11 cellular contexts compared by ENCODE assay signal in genomic region chr11:2138436-2139117, GRCh38. TPM values are rescaled to one million over a fixed set of nuclear protein-coding genes. Genes with fewer than 3 reads are reported as not detected.
A peak's percentile ranks its signal among the peaks of the same experiment; 100 is the strongest.
DNase-seq lines count a peak whose midpoint lies in the region; ATAC-seq, FAIRE-seq and TF ChIP-seq lines count a peak whose summit lies in the region.
"Had no signal": no experiment of that assay in that cellular context is flagged by ENCODE, and none has a peak within 500 bp of the region (broad histone marks: within the 10 kb centered on the region; RNA-seq: fewer than 3 reads in every experiment).

No MANE protein-coding gene starts in this region.

- dilution Hi-C loops in endothelial cell of umbilical vein (cut with MboI; ENCODE audit: extremely low pct_ligation_motif_present, low sequenced_read_pairs) = no loop called here

- H3K79me2 ChIP-seq in endothelial cell of umbilical vein (ENCODE audit: control insufficient read depth, insufficient read depth, low read length) = no peaks in the 10 kb centered on the region
- no peaks in the 10 kb centered on the region for H3K79me2 ChIP-seq in Karpas-422 (ENCODE audit: low read length)

- ATAC-seq in CD8-positive, alpha-beta T cell = peak; percentile 24
- ATAC-seq in GM18498 (IDR thresholded peaks at IDR 0.05; ENCODE audit: unreplicated experiment) (no peak), GM19463 (IDR thresholded peaks at IDR 0.05; ENCODE audit: unreplicated experiment) (no peak)

- no peak overlapping the region for H3K27ac ChIP-seq in CD8-positive, alpha-beta T cell (ENCODE audit: low read depth, low read length)
- H3K27ac ChIP-seq in endothelial cell of umbilical vein (ENCODE audit: insufficient read depth, low read depth, low read length) = no peak overlapping the region
- no peak overlapping the region for H3K27ac ChIP-seq in Karpas-422 (ENCODE audit: low read length)

- BruUV-seq in endothelial cell of umbilical vein (replicated peaks; lab: Mats Ljungman, UMichigan) = no TSS peak

- no peaks in the 10 kb centered on the region for H3K9me3 Mint-ChIP-seq in CD8-positive, alpha-beta T cell
- H3K9me3 Mint-ChIP-seq in osteocyte (ENCODE audit: unreplicated experiment) = no peaks in the 10 kb centered on the region

- POLR2A ChIA-PET in CD8-positive, alpha-beta T cell (lab: Charles Lee) = interaction anchor here (1.1 kb wide), 1 partner anchor 445 kb away, joined by 3 read pairs; no protein-coding TSS in a partner anchor
- POLR2A ChIA-PET in endothelial cell of umbilical vein (lab: Charles Lee) = interaction anchor here (0.7 kb wide), 1 partner anchor 29 kb away, joined by 4 read pairs; no protein-coding TSS in a partner anchor

- FAIRE-seq in endothelial cell of umbilical vein (lab: Jason Lieb, UNC) = no peak

- H3K9me1 ChIP-seq in endothelial cell of umbilical vein (replicated peaks; ENCODE audit: control insufficient read depth, extremely low read depth, insufficient read depth, low read length) = no peaks in the 10 kb centered on the region

- no peaks in the 10 kb centered on the region for H3K36me3 Mint-ChIP-seq in CD8-positive, alpha-beta T cell
- peaks cover 6% of the 10 kb centered on the region for H3K36me3 Mint-ChIP-seq in osteocyte (ENCODE audit: unreplicated experiment)

- peaks cover 50% of the 10 kb centered on the region for H3K27me3 ChIP-seq in CD8-positive, alpha-beta T cell (ENCODE audit: insufficient read depth, low read length)
- H3K27me3 ChIP-seq in endothelial cell of umbilical vein (ENCODE audit: control insufficient read depth in 2 of 2, insufficient read depth in 2 of 2, low read length in 2 of 2) (peaks cover 25 to 49% of the 10 kb centered on the region in 2 experiments), Karpas-422 (ENCODE audit: low read length) (no peaks in the 10 kb centered on the region)

- CTCF ChIA-PET in CD8-positive, alpha-beta T cell (lab: Charles Lee) = interaction anchor here (0.9 kb wide), 1 partner anchor 282 kb away, joined by 3 read pairs; no protein-coding TSS in a partner anchor
- CTCF ChIA-PET in endothelial cell of umbilical vein (lab: Charles Lee) = interaction anchor here (1.2 to 5.9 kb wide), 3 partner anchors 12 to 30 kb away, joined by 4 to 64 read pairs (median 6); no protein-coding TSS in a partner anchor

- peaks cover 9% of the 10 kb centered on the region for H3K4me1 ChIP-seq in CD8-positive, alpha-beta T cell (ENCODE audit: insufficient read depth, low read length)
- H3K4me1 ChIP-seq in endothelial cell of umbilical vein (ENCODE audit: control insufficient read depth, extremely low read depth, insufficient read depth, low read length) (peaks cover 3% of the 10 kb centered on the region), Karpas-422 (ENCODE audit: low read length) (no peaks in the 10 kb centered on the region)

- peak overlapping the region; percentile 81 for H3K4me3 Mint-ChIP-seq in CD8-positive, alpha-beta T cell
- H3K4me3 Mint-ChIP-seq in osteocyte (ENCODE audit: unreplicated experiment) = peak overlapping the region; percentile 76

- TF ChIP-seq CTCF in CD8-positive, alpha-beta T cell (IDR thresholded peaks at IDR 0.05) = no peak
- TF ChIP-seq CTCF in endothelial cell of umbilical vein (IDR thresholded peaks at IDR 0.05; ENCODE audit: extremely low read depth in 1 of 2, insufficient read depth in 1 of 2, low read depth in 1 of 2, low read length in 2 of 2) (no peak), osteocyte (IDR thresholded peaks at IDR 0.05) (no peak), lower leg skin (IDR thresholded peaks at IDR 0.05) (no peak)

- peaks cover 52% of the 10 kb centered on the region for H3K27me3 Mint-ChIP-seq in CD8-positive, alpha-beta T cell (ENCODE audit: low read depth)
- H3K27me3 Mint-ChIP-seq in osteocyte (ENCODE audit: unreplicated experiment) = peaks cover 35% of the 10 kb centered on the region

- TF ChIP-seq POLR2A in endothelial cell of umbilical vein (IDR thresholded peaks at IDR 0.05; ENCODE audit: low read depth, low read length) (no peak), lower leg skin (IDR thresholded peaks at IDR 0.05) (no peak)

- WGBS in lower leg skin, 2 donors = 2% methylated on average over 35 to 61 of the region's 67 CpGs

- H3K9me3 ChIP-seq in CD8-positive, alpha-beta T cell (ENCODE audit: low read length) = no peaks in the 10 kb centered on the region
- H3K9me3 ChIP-seq in endothelial cell of umbilical vein (replicated peaks; ENCODE audit: control insufficient read depth, insufficient read depth, low read length) = no peaks in the 10 kb centered on the region
- H3K9me3 ChIP-seq in Karpas-422 (ENCODE audit: low read length) = no peaks in the 10 kb centered on the region

- H3K9ac ChIP-seq in endothelial cell of umbilical vein (replicated peaks; ENCODE audit: extremely low read depth, insufficient read depth, low read length) (no peak overlapping the region), Karpas-422 (ENCODE audit: low read length) (no peak overlapping the region)

- no peaks in the 10 kb centered on the region for H3K36me3 ChIP-seq in CD8-positive, alpha-beta T cell (ENCODE audit: insufficient read depth, low read length)
- H3K36me3 ChIP-seq in endothelial cell of umbilical vein (ENCODE audit: control insufficient read depth in 2 of 2, extremely low read depth in 1 of 2, insufficient read depth in 2 of 2, low read length in 2 of 2) = no peaks in the 10 kb centered on the region
- H3K36me3 ChIP-seq in Karpas-422 (ENCODE audit: insufficient read depth, low read length) = no peaks in the 10 kb centered on the region

- peak in 1 of 7 experiments; percentile 18 for DNase-seq in CD8-positive, alpha-beta T cell
- peak; percentile 34 for DNase-seq in NCI-H748 treated with DMSO at 0.1 percent for 48 hours (lab: John Stamatoyannopoulos, UW)
- DNase-seq in endothelial cell of umbilical vein (ENCODE audit: low read depth, low spot score) = no peak
- DNase-seq in osteocyte (ENCODE audit: extremely low spot score, unreplicated experiment) = no peak
- no peak for DNase-seq in lower leg skin (ENCODE audit: low spot score in 2 of 2)
- no peak for DNase-seq in Karpas-422
- DNase-seq: activated gamma-delta T cell treated with Interleukin-2 at 50 U/mL for 16 hours, NCI-H526 treated with DMSO at 0.1 percent for 48 hours had no signal

- no peak overlapping the region for H2AFZ ChIP-seq in endothelial cell of umbilical vein (ENCODE audit: low read depth, low read length)
- no peak overlapping the region for H2AFZ ChIP-seq in Karpas-422 (ENCODE audit: low read length)

- H3K4me2 ChIP-seq in endothelial cell of umbilical vein (ENCODE audit: insufficient read depth, low read length) (no peak overlapping the region), Karpas-422 (ENCODE audit: low read depth, low read length, poor library complexity, severe bottlenecking) (no peak overlapping the region)

- peak overlapping the region; percentile 35 for H3K4me3 ChIP-seq in CD8-positive, alpha-beta T cell (ENCODE audit: low read depth, low read length)
- H3K4me3 ChIP-seq in endothelial cell of umbilical vein (replicated peaks in 1 of 3; ENCODE audit: insufficient read depth in 1 of 3, low read depth in 1 of 3, low read length in 3 of 3) (peak overlapping the region in 2 of 3 experiments; percentile 3 to 23), lower leg skin (ENCODE audit: low read depth, poor library complexity, severe bottlenecking) (no peak overlapping the region), Karpas-422 (ENCODE audit: low read length) (no peak overlapping the region)
- H3K4me3 ChIP-seq: lung had no signal

- H4K20me1 ChIP-seq in endothelial cell of umbilical vein (replicated peaks; ENCODE audit: control insufficient read depth, extremely low read depth, insufficient read depth, low read length) (no peaks in the 10 kb centered on the region), Karpas-422 (ENCODE audit: insufficient read depth, low read depth, low read length) (no peaks in the 10 kb centered on the region)

- no peaks in the 10 kb centered on the region for H3K9me2 ChIP-seq in Karpas-422 (replicated peaks; ENCODE audit: insufficient read depth, low read length)

- H3K27ac Mint-ChIP-seq in CD8-positive, alpha-beta T cell = no peak overlapping the region
- peak overlapping the region; percentile 63 for H3K27ac Mint-ChIP-seq in osteocyte (ENCODE audit: unreplicated experiment)

- H3K4me1 Mint-ChIP-seq in CD8-positive, alpha-beta T cell (ENCODE audit: low read depth) = peaks cover 3% of the 10 kb centered on the region
- peaks cover 42% of the 10 kb centered on the region for H3K4me1 Mint-ChIP-seq in osteocyte (ENCODE audit: unreplicated experiment)

- intact Hi-C loops in CD8-positive, alpha-beta T cell (cut with DNase I, micrococcal nuclease) = no loop called here
- intact Hi-C loops in endothelial cell of umbilical vein (cut with micrococcal nuclease) (loop anchor here (1.0 kb wide), 1 partner anchor 61 kb away; no protein-coding TSS in a partner anchor), lower leg skin (cut with DNase I; ENCODE audit: low total_unique reads) (no loop called here)

RNA-seq across cellular contexts. Expression of gene IGF2, which starts 0.6 kb away (rescaled TPM):
- not detected for total RNA-seq in CD8-positive, alpha-beta T cell
- total RNA-seq in endothelial cell of umbilical vein (21.0 and 34.1 TPM in 2 replicates), osteocyte (521 and 590 TPM in 2 replicates), lower leg skin (10 to 100 TPM in 1 of 4 donors, 1 to 10 TPM in 3; 4.5 to 14.7 (median 6.0) TPM)
- 4.3 and 5.7 TPM in 2 replicates for polyA plus RNA-seq in endothelial cell of umbilical vein
- polyA plus RNA-seq in endothelial cell of umbilical vein (2011; cell fraction: cytosol; rRNA removed) = 4.0 and 5.9 TPM in 2 replicates
- polyA plus RNA-seq in endothelial cell of umbilical vein (2011; cell fraction: nucleus; rRNA removed) = 1.2 and 1.4 TPM in 2 replicates
- 10.6 and 78.9 TPM in 2 replicates for polyA plus RNA-seq in endothelial cell of umbilical vein (2012)
- 3.0 and 7.7 TPM in 2 replicates for polyA minus RNA-seq in endothelial cell of umbilical vein
- not detected for polyA minus RNA-seq in endothelial cell of umbilical vein (2011; cell fraction: cytosol; rRNA and poly(A)+ RNA removed)
- polyA minus RNA-seq in endothelial cell of umbilical vein (2011; cell fraction: nucleus; rRNA and poly(A)+ RNA removed) = 0.38 and 1.0 TPM in 2 replicates
- total RNA-seq in Karpas-422 (2014; rRNA removed; shearing (Covaris generic); ENCODE audit: low replicate concordance) = not detected in 2 replicates

RNA-seq across cellular contexts. Expression of gene INS, which starts 22.4 kb away (rescaled TPM):
- total RNA-seq in CD8-positive, alpha-beta T cell = not detected
- not detected in 2 replicates for total RNA-seq in endothelial cell of umbilical vein
- not detected in 2 replicates for polyA plus RNA-seq in endothelial cell of umbilical vein
- polyA plus RNA-seq in endothelial cell of umbilical vein (2011; cell fraction: cytosol; rRNA removed) = not detected in 2 replicates
- polyA plus RNA-seq in endothelial cell of umbilical vein (2011; cell fraction: nucleus; rRNA removed) = not detected in 2 replicates
- not detected in 2 replicates for polyA plus RNA-seq in endothelial cell of umbilical vein (2012)
- polyA minus RNA-seq in endothelial cell of umbilical vein = not detected in 2 replicates
- not detected for polyA minus RNA-seq in endothelial cell of umbilical vein (2011; cell fraction: cytosol; rRNA and poly(A)+ RNA removed)
- polyA minus RNA-seq in endothelial cell of umbilical vein (2011; cell fraction: nucleus; rRNA and poly(A)+ RNA removed) = not detected in 2 replicates
- not detected in 2 replicates for total RNA-seq in osteocyte
- not detected for total RNA-seq in lower leg skin
- total RNA-seq in Karpas-422 (2014; rRNA removed; shearing (Covaris generic); ENCODE audit: low replicate concordance) = not detected in 2 replicates
- total RNA-seq: lung had no signal

RNA-seq across cellular contexts. Expression of gene TH, which starts 33.0 kb away (rescaled TPM):
- not detected for total RNA-seq in CD8-positive, alpha-beta T cell
- total RNA-seq in endothelial cell of umbilical vein = not detected in 2 replicates
- not detected in 2 replicates for polyA plus RNA-seq in endothelial cell of umbilical vein
- not detected in 2 replicates for polyA plus RNA-seq in endothelial cell of umbilical vein (2011; cell fraction: cytosol; rRNA removed)
- polyA plus RNA-seq in endothelial cell of umbilical vein (2011; cell fraction: nucleus; rRNA removed) = not detected in 2 replicates
- not detected in 2 replicates for polyA plus RNA-seq in endothelial cell of umbilical vein (2012)
- not detected in 2 replicates for polyA minus RNA-seq in endothelial cell of umbilical vein
- not detected for polyA minus RNA-seq in endothelial cell of umbilical vein (2011; cell fraction: cytosol; rRNA and poly(A)+ RNA removed)
- polyA minus RNA-seq in endothelial cell of umbilical vein (2011; cell fraction: nucleus; rRNA and poly(A)+ RNA removed) = not detected in 2 replicates
- 0.75 and 0.89 TPM in 2 replicates for total RNA-seq in osteocyte
- total RNA-seq in lower leg skin = under 1 TPM in 2 of 4 donors, not detected in 2; 0.36 to 0.84 TPM
- not detected in 2 replicates for total RNA-seq in Karpas-422 (2014; rRNA removed; shearing (Covaris generic); ENCODE audit: low replicate concordance)

Comparison
In these comparisons a context has a peak if more than half of its experiments do, and no peak if none do; other contexts are left out.
1. H3K4me3 ChIP-seq: peak in CD8-positive, alpha-beta T cell (single experiment) and endothelial cell of umbilical vein (2 of 3); none in lower leg skin (single experiment) and Karpas-422 (single experiment).
2. RNA of gene IGF2, which starts 0.6 kb away (total RNA-seq): 521 to 590 TPM in osteocyte; 21.0 to 34.1 TPM in endothelial cell of umbilical vein, 4.5 to 14.7 TPM in lower leg skin, not detected in CD8-positive, alpha-beta T cell and not detected in Karpas-422; every median in the first group is over 10 times any median in the second.